In the genomic region with DNA sequence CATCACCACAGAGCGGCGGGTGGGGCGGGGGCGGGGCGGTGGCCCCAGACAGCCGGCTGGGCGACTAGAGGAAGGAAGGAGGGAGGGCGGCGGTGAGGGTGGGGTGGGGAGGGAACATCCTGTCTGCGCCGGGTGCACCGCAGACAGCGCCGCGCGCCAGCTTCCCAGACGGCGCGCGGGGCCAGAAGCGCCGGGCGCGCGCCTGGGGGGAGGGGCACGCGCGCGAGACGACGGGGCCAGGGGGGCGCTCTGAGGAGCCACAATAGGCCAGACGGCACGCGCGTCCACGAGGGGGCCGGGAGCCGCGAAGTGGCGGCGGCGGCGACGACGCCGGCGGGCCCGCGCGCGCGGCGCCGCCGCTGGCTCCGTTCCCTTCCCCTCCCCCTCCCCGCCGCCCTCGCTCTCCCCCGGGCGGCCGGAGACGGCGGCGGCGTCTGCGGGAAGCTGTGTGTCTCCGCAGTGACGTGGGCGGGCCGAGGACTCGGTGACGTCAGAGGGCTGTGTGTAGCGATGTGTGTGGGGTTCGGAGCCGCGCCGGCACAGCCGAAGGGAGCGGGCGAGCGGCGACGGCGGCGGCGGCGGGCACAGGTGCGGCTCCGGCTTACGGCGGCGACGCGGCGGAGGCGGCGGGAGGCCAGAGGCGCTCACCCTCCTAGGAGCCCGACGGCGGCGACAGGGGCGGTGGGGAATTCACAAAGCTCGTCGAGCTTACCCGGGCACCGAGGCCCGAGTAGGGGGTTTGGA, we compare ENCODE assay signal across 8 cellular contexts. TPM values are rescaled to one million over a fixed set of nuclear protein-coding genes. Genes with fewer than 3 reads are reported as not detected.
DNase-seq lines count a peak whose midpoint lies in the region; ATAC-seq and TF ChIP-seq lines count a peak whose summit lies in the region.

A gene with protein sequence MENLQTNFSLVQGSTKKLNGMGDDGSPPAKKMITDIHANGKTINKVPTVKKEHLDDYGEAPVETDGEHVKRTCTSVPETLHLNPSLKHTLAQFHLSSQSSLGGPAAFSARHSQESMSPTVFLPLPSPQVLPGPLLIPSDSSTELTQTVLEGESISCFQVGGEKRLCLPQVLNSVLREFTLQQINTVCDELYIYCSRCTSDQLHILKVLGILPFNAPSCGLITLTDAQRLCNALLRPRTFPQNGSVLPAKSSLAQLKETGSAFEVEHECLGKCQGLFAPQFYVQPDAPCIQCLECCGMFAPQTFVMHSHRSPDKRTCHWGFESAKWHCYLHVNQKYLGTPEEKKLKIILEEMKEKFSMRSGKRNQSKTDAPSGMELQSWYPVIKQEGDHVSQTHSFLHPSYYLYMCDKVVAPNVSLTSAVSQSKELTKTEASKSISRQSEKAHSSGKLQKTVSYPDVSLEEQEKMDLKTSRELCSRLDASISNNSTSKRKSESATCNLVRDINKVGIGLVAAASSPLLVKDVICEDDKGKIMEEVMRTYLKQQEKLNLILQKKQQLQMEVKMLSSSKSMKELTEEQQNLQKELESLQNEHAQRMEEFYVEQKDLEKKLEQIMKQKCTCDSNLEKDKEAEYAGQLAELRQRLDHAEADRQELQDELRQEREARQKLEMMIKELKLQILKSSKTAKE (plus strand): TSS at position 540 of the 744 bp plus-strand sequence. CDS start 2,617 bp downstream, outside the sequence.

- ATAC-seq in GM19452 (IDR thresholded peaks at IDR 0.05; ENCODE audit: unreplicated experiment) (peak; percentile 64), HG03575 (IDR thresholded peaks at IDR 0.05; ENCODE audit: extremely low read depth, insufficient number of reproducible peaks, low FRiP score, unreplicated experiment) (peak; percentile 1)

- POLR2A ChIA-PET in activated CD4-positive, alpha-beta memory T cell treated with anti-CD3 and anti-CD28 coated beads for 36 hours (lab: Charles Lee), result interaction anchor here (1.1 to 3.2 kb wide), 8 partner anchors 29 to 512 kb away, joined by 3 to 15 read pairs (median 4); a partner anchor contains a TSS

- peak in 1 of 2 donors; percentile 19 for TF ChIP-seq POLR2A in lower leg skin (IDR thresholded peaks at IDR 0.05)

- H3K27me3 Mint-ChIP-seq in activated CD4-positive, alpha-beta memory T cell treated with anti-CD3 and anti-CD28 coated beads for 36 hours, result no peaks in the 10 kb centered on the region

- H3K36me3 Mint-ChIP-seq in activated CD4-positive, alpha-beta memory T cell treated with anti-CD3 and anti-CD28 coated beads for 36 hours, result peaks cover 19% of the 10 kb centered on the region

- DNase-seq in CD1c-positive myeloid dendritic cell (ENCODE audit: extremely low spot score) (peak; percentile 99), NCI-H82 (lab: John Stamatoyannopoulos, UW) (peak; percentile 99), dermis microvascular lymphatic vessel endothelial cell (ENCODE audit: low read depth in 2 of 2) (peak; percentile 79 to 97), lower leg skin (ENCODE audit: low spot score in 2 of 2) (peak; percentile 97 to 99)
- DNase-seq in activated CD4-positive, alpha-beta memory T cell treated with anti-CD3 and anti-CD28 coated beads for 36 hours, result peak; percentile 96
- peak; percentile 95 to 96 for DNase-seq in stimulated activated CD4-positive, alpha-beta T cell treated with anti-CD3 and anti-CD28 coated beads, Interleukin-4, amount 100 ng/mL, for 4 hours

- TF ChIP-seq CTCF in lower leg skin (IDR thresholded peaks at IDR 0.05), result no peak

- H3K4me3 Mint-ChIP-seq in activated CD4-positive, alpha-beta memory T cell treated with anti-CD3 and anti-CD28 coated beads for 36 hours, result peak within 1 kb of the TSS; percentile 77

- intact Hi-C loops in activated CD4-positive, alpha-beta memory T cell treated with anti-CD3 and anti-CD28 coated beads for 36 hours (cut with micrococcal nuclease), result loop anchor here (1.0 to 5.0 kb wide), 7 partner anchors 45 to 545 kb away; a partner anchor contains a TSS
- intact Hi-C loops in lower leg skin (cut with DNase I; ENCODE audit: low total_unique reads), result no loop called here

- peak within 1 kb of the TSS; percentile 44 for H3K4me3 ChIP-seq in lower leg skin (ENCODE audit: low read depth, poor library complexity, severe bottlenecking)

- H3K4me1 Mint-ChIP-seq in activated CD4-positive, alpha-beta memory T cell treated with anti-CD3 and anti-CD28 coated beads for 36 hours (ENCODE audit: low read depth), result peaks cover 42% of the 10 kb centered on the region

- H3K9me3 Mint-ChIP-seq in activated CD4-positive, alpha-beta memory T cell treated with anti-CD3 and anti-CD28 coated beads for 36 hours, result no peaks in the 10 kb centered on the region

- CTCF ChIA-PET in activated CD4-positive, alpha-beta memory T cell treated with anti-CD3 and anti-CD28 coated beads for 36 hours (lab: Charles Lee), result interaction anchor here (1.0 to 1.3 kb wide), 2 partner anchors 57 to 175 kb away, joined by 3 to 5 read pairs; a partner anchor contains a TSS

- peak within 1 kb of the TSS; percentile 94 for H3K27ac Mint-ChIP-seq in activated CD4-positive, alpha-beta memory T cell treated with anti-CD3 and anti-CD28 coated beads for 36 hours

- WGBS in lower leg skin, 2 donors, result 0% methylated on average over 35 to 36 of the region's 110 CpGs

RNA-seq across cellular contexts. Expression of the gene that starts here (rescaled TPM):
- total RNA-seq in activated CD4-positive, alpha-beta memory T cell treated with anti-CD3 and anti-CD28 coated beads for 36 hours, result 10 to 100 TPM; 20.9 to 22.7 TPM
- total RNA-seq in dermis microvascular lymphatic vessel endothelial cell (52.9 and 88.1 TPM in 2 replicates), lower leg skin (10 to 100 TPM; 26.9 to 32.2 (median 29.8) TPM)

Comparison
In these comparisons a context has a peak if more than half of its experiments do, and no peak if none do; other contexts are left out.
1. Peak in every context shown above with its lines: DNase-seq, ATAC-seq and H3K4me3 ChIP-seq.